28 cellular contexts compared by ENCODE assay signal in genomic region chr10:119453313-119453712, GRCh38.
"Had no signal": no experiment of that assay in that cellular context is flagged by ENCODE, and none has a peak within 500 bp of the region (broad histone marks: within the 10 kb centered on the region; RNA-seq: fewer than 3 reads in every experiment).

No MANE protein-coding gene starts in this region.

- H3K36me3 ChIP-seq: gastrocnemius medialis had no signal

- H3K9me3 ChIP-seq: adrenal gland, body of pancreas, esophagus muscularis mucosa, gastrocnemius medialis had no signal

- H3K4me1 ChIP-seq: adrenal gland, body of pancreas, gastrocnemius medialis had no signal

- H3K4me3 ChIP-seq: adrenal gland, body of pancreas, esophagus muscularis mucosa, gastrocnemius medialis had no signal

- H3K27me3 ChIP-seq: adrenal gland, body of pancreas, esophagus muscularis mucosa, foreskin keratinocyte, gastrocnemius medialis had no signal

- ATAC-seq: activated CD4-positive, alpha-beta T cell treated with anti-CD3 and anti-CD28 coated beads for 36 hours; activated CD8-positive, alpha-beta memory T cell treated with anti-CD3 and anti-CD28 coated beads, Interleukin-2, amount 10 ng/mL, durations not matched to agents 7 days and 5 days; activated CD8-positive, alpha-beta T cell treated with anti-CD3 and anti-CD28 coated beads, Interleukin-2, amount 10 ng/mL, durations not matched to agents 7 days and 5 days; activated naive CD8-positive, alpha-beta T cell treated with anti-CD3 and anti-CD28 coated beads, Interleukin-2, amount 50 U/mL, for 24 hours; body of pancreas; effector memory CD8-positive, alpha-beta T cell; foreskin keratinocyte; gastrocnemius medialis had no signal

- H3K27ac ChIP-seq: adrenal gland, body of pancreas, esophagus muscularis mucosa, foreskin keratinocyte, gastrocnemius medialis had no signal

- DNase-seq: activated CD4-positive, alpha-beta memory T cell treated with anti-CD3 and anti-CD28 coated beads for 36 hours; activated CD4-positive, alpha-beta T cell treated with anti-CD3 and anti-CD28 coated beads for 36 hours; activated CD4-positive, alpha-beta T cell treated with anti-CD3 and anti-CD28 coated beads, Interleukin-2, amount 10 ng/mL, durations not matched to agents 24 days and 14 days; activated CD4-positive, CD25-positive, alpha-beta regulatory T cell; activated CD4-positive, CD25-positive, alpha-beta regulatory T cell treated with anti-CD3 and anti-CD28 coated beads, Interleukin-2, amount 50 U/mL, for 72 hours; activated CD8-positive, alpha-beta memory T cell treated with anti-CD3 and anti-CD28 coated beads, Interleukin-2, amount 10 ng/mL, durations not matched to agents 7 days and 5 days; activated CD8-positive, alpha-beta memory T cell treated with anti-CD3 and anti-CD28 coated beads, Interleukin-2, amount 50 U/mL, for 4 hours; activated CD8-positive, alpha-beta T cell treated with anti-CD3 and anti-CD28 coated beads, Interleukin-2, amount 10 ng/mL, durations not matched to agents 7 days and 5 days; activated effector memory CD4-positive, alpha-beta T cell treated with anti-CD3 and anti-CD28 coated beads, Interleukin-2, amount 50 U/mL, for 16 hours; activated naive CD4-positive, alpha-beta T cell treated with anti-CD3 and anti-CD28 coated beads for 36 hours; activated naive CD8-positive, alpha-beta T cell treated with anti-CD3 and anti-CD28 coated beads for 36 hours; activated naive CD8-positive, alpha-beta T cell treated with anti-CD3 and anti-CD28 coated beads, Interleukin-2, amount 50 U/mL, for 24 hours; activated T-cell treated with anti-CD3 and anti-CD28 coated beads, Interleukin-2, amount 50 U/mL, for 1 hour; activated T-cell treated with anti-CD3 and anti-CD28 coated beads, Interleukin-2, amount 50 U/mL, for 48 hours; adrenal gland; amygdala; aorta; body of pancreas; caudate nucleus; cortex of kidney; dermis blood vessel endothelial cell; effector CD4-positive, alpha-beta T cell; effector memory CD8-positive, alpha-beta T cell; erythroblast; foreskin keratinocyte; T-helper 2 cell had no signal
